Comparison of ENCODE assay signal across 1 cellular context in genomic region chr17:40121191-40121885, GRCh38.
TF ChIP-seq lines count a peak whose summit lies in the region.

No MANE protein-coding gene starts in this region.

TF ChIP-seq in H1, 55 proteins besides CTCF, POLR2A, EP300 and RAD21:
- TF ChIP-seq ATF3 (IDR thresholded peaks at IDR 0.05; ENCODE audit: insufficient read depth, low read depth, low read length) (no peak), TBP (IDR thresholded peaks at IDR 0.05; ENCODE audit: low read depth, low read length) (0 out of 2 replicates have a peak, but pooled peaks have one; percentile 25), SIN3A (conservative IDR thresholded peaks at IDR 0.05 in 1 of 2, IDR thresholded peaks at IDR 0.05 in 1 of 2; ENCODE audit: low read depth in 1 of 2, low read length in 2 of 2) (peak in 1 of 2 experiments; percentile 58; a peak in 1 of 4 replicates), CBX5 (IDR thresholded peaks at IDR 0.05; ENCODE audit: low read depth, low read length) (no peak), SIX5 (IDR thresholded peaks at IDR 0.05; ENCODE audit: low read depth, low read length) (no peak), POLR2AphosphoS5 (IDR thresholded peaks at IDR 0.05; ENCODE audit: low read depth, low read length) (peak; percentile 14; the same call in 1 of the 2 replicates), EGR1 (IDR thresholded peaks at IDR 0.05; ENCODE audit: borderline replicate concordance, low read depth, low read length) (0 out of 2 replicates have a peak, but pooled peaks have one; percentile 3), TAF1 (IDR thresholded peaks at IDR 0.05; ENCODE audit: low read depth, low read length) (peak; percentile 49; the same call in 1 of the 2 replicates), ASH2L (IDR thresholded peaks at IDR 0.05; ENCODE audit: low read length) (peak; percentile 64), PHF8 (conservative IDR thresholded peaks at IDR 0.05; ENCODE audit: low read depth, low read length) (peak; percentile 32; the same call in 1 of the 2 replicates)
TF ChIP-seq in H1: peak in this region for 7.
